In the genomic region with DNA sequence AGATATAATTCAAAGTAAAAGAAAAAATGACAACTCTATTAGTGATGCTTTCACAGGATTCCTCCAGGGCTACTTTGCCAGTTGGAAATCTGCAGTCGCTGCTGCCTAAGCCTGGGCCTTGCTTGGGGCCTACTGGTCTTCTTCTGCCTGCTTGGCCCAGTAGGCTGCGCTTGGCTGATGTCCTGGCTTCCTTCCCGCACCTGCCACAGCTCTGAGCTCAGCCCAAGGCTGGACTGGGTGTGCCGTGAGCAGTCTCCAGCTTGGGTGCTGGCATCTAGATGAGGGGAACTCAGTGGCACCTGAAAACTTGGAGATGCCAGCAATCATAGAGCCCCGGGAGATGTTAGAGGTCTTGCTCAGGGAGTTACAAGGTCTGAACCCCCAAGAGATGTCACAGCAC, we compare ENCODE assay signal across 22 cellular contexts.
"Had no signal": no experiment of that assay in that cellular context is flagged by ENCODE, and none has a peak within 500 bp of the region (broad histone marks: within the 10 kb centered on the region; RNA-seq: fewer than 3 reads in every experiment).

No MANE protein-coding gene starts in this region.

- H3K4me1 ChIP-seq: Peyer's patch, SJCRH30 had no signal

- ATAC-seq: PC-3, Right ventricle myocardium inferior, SK-N-SH treated with all-trans-retinoic acid at 6 μM for 48 hours had no signal

- H3K4me3 ChIP-seq: MG63, Peyer's patch, SJCRH30 had no signal

- H3K9me3 ChIP-seq: MG63, Peyer's patch, SJCRH30 had no signal

- H3K27ac ChIP-seq: Peyer's patch, SJCRH30 had no signal

- H3K27me3 ChIP-seq: MG63, Peyer's patch, SJCRH30 had no signal

- DNase-seq: IMR-90; Karpas-422; KG1; MG63; NCI-H1092; NCI-H1436; NCI-H187; NCI-H2029; NCI-H2081 treated with DMSO at 0.1 percent for 48 hours; NCI-H2171; NCI-H226; NCI-H510A; NCI-H524 treated with DMSO at 0.1 percent for 48 hours; NCI-H69; NCI-H774; NK-92 treated with Interleukin-12 subunit alpha and Interleukin-12 subunit beta, amount 100 ng/mL, for 24 hours; PC-3; Peyer's patch; SHP77 treated with DMSO at 0.1 percent for 48 hours; SJCRH30 had no signal

- H3K36me3 ChIP-seq: MG63, Peyer's patch, SJCRH30 had no signal
